In the genomic region with DNA sequence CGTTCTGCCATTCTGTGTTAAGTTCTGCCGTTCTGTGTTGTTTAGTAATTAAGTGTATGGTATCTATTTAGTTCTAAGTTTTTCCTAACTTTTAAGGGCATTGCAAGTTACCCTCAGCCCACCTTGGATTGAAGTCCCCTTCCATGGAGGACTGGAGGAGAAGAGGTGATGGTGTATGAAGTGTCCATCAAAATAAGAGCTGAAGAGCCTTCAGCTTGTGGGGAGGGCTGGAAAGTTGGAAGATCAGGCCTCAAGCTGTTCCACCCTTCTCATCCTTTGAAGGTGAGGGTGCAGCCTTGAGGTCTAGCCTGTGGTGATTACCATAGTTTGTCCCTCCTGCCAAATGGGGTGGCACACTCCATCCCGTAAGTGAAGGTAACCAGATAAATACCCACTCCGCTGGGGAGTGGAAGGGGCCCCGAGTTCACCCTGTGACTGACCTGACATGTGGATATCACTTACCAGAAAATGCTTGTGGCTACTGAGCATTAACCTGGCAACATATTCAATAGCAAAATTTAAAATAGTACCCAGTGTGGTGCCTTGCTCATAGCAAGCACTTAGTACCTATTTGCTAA, we compare ENCODE assay signal across 15 cellular contexts.
A peak's percentile ranks its signal among the peaks of the same experiment; 100 is the strongest.
DNase-seq lines count a peak whose midpoint lies in the region; ATAC-seq and TF ChIP-seq lines count a peak whose summit lies in the region.
"Had no signal": no experiment of that assay in that cellular context is flagged by ENCODE, and none has a peak within 500 bp of the region (broad histone marks: within the 10 kb centered on the region; RNA-seq: fewer than 3 reads in every experiment).

No MANE protein-coding gene starts in this region.

- no peak for TF ChIP-seq POLR2A in right lobe of liver (IDR thresholded peaks at IDR 0.05)

- H3K4me3 ChIP-seq in right lobe of liver (no peak overlapping the region), subcutaneous abdominal adipose tissue (ENCODE audit: low read depth in 1 of 5, low read length in 5 of 5) (no peak overlapping the region)
- H3K4me3 ChIP-seq: cardiac muscle cell, gastroesophageal sphincter, vagina had no signal

- CTCF ChIA-PET in activated CD4-positive, alpha-beta memory T cell treated with anti-CD3 and anti-CD28 coated beads, Interleukin-2, amount 10 ng/mL, durations not matched to agents 7 days and 5 days (lab: Charles Lee), result no interaction called here

- H3K9me3 ChIP-seq in right lobe of liver, result no peaks in the 10 kb centered on the region
- no peaks in the 10 kb centered on the region for H3K9me3 ChIP-seq in subcutaneous abdominal adipose tissue (ENCODE audit: control insufficient read depth in 5 of 5, low read length in 5 of 5)
- H3K9me3 ChIP-seq: gastroesophageal sphincter, vagina had no signal

- TF ChIP-seq CTCF in right lobe of liver (IDR thresholded peaks at IDR 0.05), result no peak

- H3K4me1 ChIP-seq in right lobe of liver, result peaks cover 0 to 69% (median 29%) of the 10 kb centered on the region in 4 donors
- peaks cover 8 to 81% (median 43%) of the 10 kb centered on the region in 5 donors for H3K4me1 ChIP-seq in subcutaneous abdominal adipose tissue (ENCODE audit: control insufficient read depth in 5 of 5, insufficient read depth in 5 of 5, low read length in 5 of 5)

- H3K36me3 Mint-ChIP-seq in activated CD4-positive, alpha-beta memory T cell treated with anti-CD3 and anti-CD28 coated beads, Interleukin-2, amount 10 ng/mL, durations not matched to agents 7 days and 5 days (ENCODE audit: low read depth), result peaks cover 37% of the 10 kb centered on the region

- H3K27me3 ChIP-seq in right lobe of liver, result no peaks in the 10 kb centered on the region
- no peaks in the 10 kb centered on the region for H3K27me3 ChIP-seq in subcutaneous abdominal adipose tissue (ENCODE audit: control insufficient read depth in 5 of 5, insufficient read depth in 4 of 5, low read length in 5 of 5)
- H3K27me3 ChIP-seq: cardiac muscle cell, gastroesophageal sphincter, vagina had no signal

- H3K36me3 ChIP-seq in right lobe of liver (no peaks in the 10 kb centered on the region), subcutaneous abdominal adipose tissue (ENCODE audit: control insufficient read depth in 5 of 5, insufficient read depth in 5 of 5, low read length in 5 of 5) (peaks cover 0 to 11% (median 5%) of the 10 kb centered on the region in 5 donors)
- H3K36me3 ChIP-seq: cardiac muscle cell, vagina had no signal

- WGBS in right lobe of liver (ENCODE audit: insufficient coverage, low coverage, low lambda C conversion rate, missing lambda C conversion rate), result 60% methylated on average over 4 of the region's 5 CpGs

- H3K27ac ChIP-seq in right lobe of liver, result peak overlapping the region; percentile 5 to 84 (median 24)
- peak overlapping the region; percentile 82 for H3K27ac ChIP-seq in subcutaneous abdominal adipose tissue (ENCODE audit: low read depth, low read length)
- H3K27ac ChIP-seq: cardiac muscle cell, vagina had no signal

- intact Hi-C loops in left ventricle myocardium superior (cut with micrococcal nuclease), result no loop called here
- intact Hi-C loops in Right ventricle myocardium inferior (cut with DNase I), result no loop called here
- intact Hi-C loops in right lobe of liver (cut with DNase I), result no loop called here

- no peaks in the 10 kb centered on the region for H3K27me3 Mint-ChIP-seq in activated CD4-positive, alpha-beta memory T cell treated with anti-CD3 and anti-CD28 coated beads, Interleukin-2, amount 10 ng/mL, durations not matched to agents 7 days and 5 days

- POLR2A ChIA-PET in activated CD4-positive, alpha-beta memory T cell treated with anti-CD3 and anti-CD28 coated beads, Interleukin-2, amount 10 ng/mL, durations not matched to agents 7 days and 5 days (lab: Charles Lee), result interaction anchor here (3.7 to 4.2 kb wide), 2 partner anchors 14 to 28 kb away, joined by 28 to 33 read pairs; no protein-coding TSS in a partner anchor

- DNase-seq in left ventricle myocardium superior (no peak), Right ventricle myocardium inferior (ENCODE audit: missing footprints) (no peak), right lobe of liver (no peak), NCI-H187 (lab: John Stamatoyannopoulos, UW) (no peak)
- DNase-seq in activated CD4-positive, alpha-beta memory T cell treated with anti-CD3 and anti-CD28 coated beads, Interleukin-2, amount 10 ng/mL, durations not matched to agents 7 days and 5 days, result no peak
- DNase-seq: activated CD4-positive, CD25-positive, alpha-beta regulatory T cell treated with anti-CD3 and anti-CD28 coated beads, Interleukin-2, amount 50 U/mL, for 72 hours; activated effector memory CD4-positive, alpha-beta T cell treated with Interleukin-2 at 50 U/mL for 16 hours; NCI-H2227 treated with DMSO at 0.1 percent for 48 hours; stimulated activated CD4-positive, alpha-beta T cell treated with anti-CD3 and anti-CD28 coated beads, Interleukin-4, amount 100 ng/mL, for 1 hour had no signal

- H3K27ac Mint-ChIP-seq in activated CD4-positive, alpha-beta memory T cell treated with anti-CD3 and anti-CD28 coated beads, Interleukin-2, amount 10 ng/mL, durations not matched to agents 7 days and 5 days, result peak overlapping the region; percentile 64

- ATAC-seq in left ventricle myocardium superior, result peak; percentile 17
- no peak for ATAC-seq in Right ventricle myocardium inferior
- ATAC-seq in right lobe of liver, result no peak
- no peak for ATAC-seq in HG03442 (IDR thresholded peaks at IDR 0.05; ENCODE audit: unreplicated experiment)
- ATAC-seq in GM19351 (IDR thresholded peaks at IDR 0.05; ENCODE audit: unreplicated experiment), result no peak
- ATAC-seq: gastroesophageal sphincter had no signal

- peaks cover 80% of the 10 kb centered on the region for H3K4me1 Mint-ChIP-seq in activated CD4-positive, alpha-beta memory T cell treated with anti-CD3 and anti-CD28 coated beads, Interleukin-2, amount 10 ng/mL, durations not matched to agents 7 days and 5 days

- H3K9ac ChIP-seq in subcutaneous abdominal adipose tissue (ENCODE audit: low read length in 5 of 5), result no peak overlapping the region

- H3K4me3 Mint-ChIP-seq in activated CD4-positive, alpha-beta memory T cell treated with anti-CD3 and anti-CD28 coated beads, Interleukin-2, amount 10 ng/mL, durations not matched to agents 7 days and 5 days, result no peak overlapping the region

- no peaks in the 10 kb centered on the region for H3K9me3 Mint-ChIP-seq in activated CD4-positive, alpha-beta memory T cell treated with anti-CD3 and anti-CD28 coated beads, Interleukin-2, amount 10 ng/mL, durations not matched to agents 7 days and 5 days
